In the genomic region with DNA sequence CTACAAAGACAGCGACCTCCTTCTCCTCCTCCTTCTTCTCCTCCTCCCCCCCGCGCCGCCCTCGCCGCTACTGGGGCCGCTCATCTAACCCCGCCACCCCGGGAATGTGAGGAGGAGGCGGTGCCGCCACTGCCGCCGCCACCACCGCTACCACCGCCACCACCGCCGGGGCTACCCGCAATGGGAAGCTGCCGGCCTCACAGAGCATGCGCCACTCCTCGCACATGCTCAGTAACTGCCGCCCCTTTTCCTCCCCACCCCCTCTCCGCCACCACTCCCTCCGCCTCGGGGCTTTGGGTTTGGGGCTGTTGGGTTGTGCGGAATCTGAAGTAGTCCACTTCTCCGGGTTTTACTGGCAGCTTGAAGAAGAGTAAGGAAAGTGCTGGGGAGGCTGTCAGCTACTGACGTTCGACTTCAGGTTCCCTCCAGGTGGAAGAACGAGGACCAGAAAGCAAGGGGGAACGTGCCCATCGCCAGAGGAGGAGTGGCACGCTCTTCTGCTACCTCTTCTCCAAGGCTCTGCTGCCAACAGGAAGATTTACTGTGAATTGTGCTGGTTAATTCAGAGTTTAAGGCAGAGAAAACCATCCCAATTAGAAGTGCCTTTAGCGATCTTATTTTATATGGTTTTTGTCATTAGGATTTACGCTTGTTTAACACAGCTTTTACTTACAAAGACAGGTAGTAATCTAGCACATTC, we compare ENCODE assay signal across 8 cellular contexts. TPM values are rescaled to one million over a fixed set of nuclear protein-coding genes. Genes with fewer than 3 reads are reported as not detected.
DNase-seq lines count a peak whose midpoint lies in the region; ATAC-seq and TF ChIP-seq lines count a peak whose summit lies in the region.

A gene with protein sequence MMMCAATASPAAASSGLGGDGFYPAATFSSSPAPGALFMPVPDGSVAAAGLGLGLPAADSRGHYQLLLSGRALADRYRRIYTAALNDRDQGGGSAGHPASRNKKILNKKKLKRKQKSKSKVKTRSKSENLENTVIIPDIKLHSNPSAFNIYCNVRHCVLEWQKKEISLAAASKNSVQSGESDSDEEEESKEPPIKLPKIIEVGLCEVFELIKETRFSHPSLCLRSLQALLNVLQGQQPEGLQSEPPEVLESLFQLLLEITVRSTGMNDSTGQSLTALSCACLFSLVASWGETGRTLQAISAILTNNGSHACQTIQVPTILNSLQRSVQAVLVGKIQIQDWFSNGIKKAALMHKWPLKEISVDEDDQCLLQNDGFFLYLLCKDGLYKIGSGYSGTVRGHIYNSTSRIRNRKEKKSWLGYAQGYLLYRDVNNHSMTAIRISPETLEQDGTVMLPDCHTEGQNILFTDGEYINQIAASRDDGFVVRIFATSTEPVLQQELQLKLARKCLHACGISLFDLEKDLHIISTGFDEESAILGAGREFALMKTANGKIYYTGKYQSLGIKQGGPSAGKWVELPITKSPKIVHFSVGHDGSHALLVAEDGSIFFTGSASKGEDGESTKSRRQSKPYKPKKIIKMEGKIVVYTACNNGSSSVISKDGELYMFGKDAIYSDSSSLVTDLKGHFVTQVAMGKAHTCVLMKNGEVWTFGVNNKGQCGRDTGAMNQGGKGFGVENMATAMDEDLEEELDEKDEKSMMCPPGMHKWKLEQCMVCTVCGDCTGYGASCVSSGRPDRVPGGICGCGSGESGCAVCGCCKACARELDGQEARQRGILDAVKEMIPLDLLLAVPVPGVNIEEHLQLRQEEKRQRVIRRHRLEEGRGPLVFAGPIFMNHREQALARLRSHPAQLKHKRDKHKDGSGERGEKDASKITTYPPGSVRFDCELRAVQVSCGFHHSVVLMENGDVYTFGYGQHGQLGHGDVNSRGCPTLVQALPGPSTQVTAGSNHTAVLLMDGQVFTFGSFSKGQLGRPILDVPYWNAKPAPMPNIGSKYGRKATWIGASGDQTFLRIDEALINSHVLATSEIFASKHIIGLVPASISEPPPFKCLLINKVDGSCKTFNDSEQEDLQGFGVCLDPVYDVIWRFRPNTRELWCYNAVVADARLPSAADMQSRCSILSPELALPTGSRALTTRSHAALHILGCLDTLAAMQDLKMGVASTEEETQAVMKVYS (N-terminal part only) (minus strand): TSS at position 190 of the 700 bp plus-strand sequence. CDS start 319 bp downstream, outside the sequence.

- TF ChIP-seq POLR2A in GM10847 (IDR thresholded peaks at IDR 0.05; ENCODE audit: extremely low read depth, insufficient read length) (peak; percentile 84), ovary (IDR thresholded peaks at IDR 0.05) (peak; percentile 92)

- no peaks in the 10 kb centered on the region for H3K9me3 ChIP-seq in ovary
- H3K9me3 ChIP-seq in tibial artery = no peaks in the 10 kb centered on the region

- 0 to 1% (median 1%) methylated on average over 33 to 35 of the region's 35 CpGs for WGBS in ovary, 3 donors

- H3K4me1 ChIP-seq in ovary (ENCODE audit: insufficient read depth) (peaks cover 10% of the 10 kb centered on the region), tibial artery (peaks cover 0 to 54% (median 22%) of the 10 kb centered on the region in 4 donors)

- H3K4me3 ChIP-seq in ovary (peak within 1 kb of the TSS; percentile 97), tibial artery (peak within 1 kb of the TSS; percentile 70 to 93)

- DNase-seq in NCI-H1417 (lab: John Stamatoyannopoulos, UW) (peak; percentile 99 to 100 (median 100)), SW 1271 (lab: John Stamatoyannopoulos, UW) (peak; percentile 89 to 93), Right ventricle myocardium inferior (ENCODE audit: missing footprints) (peak; percentile 97), ovary (peak; percentile 97 to 98 (median 97)), tibial artery (peak; percentile 97 to 99)
- DNase-seq in activated naive CD8-positive, alpha-beta T cell treated with anti-CD3 and anti-CD28 coated beads, Interleukin-2, amount 50 U/mL, for 16 hours (ENCODE audit: low read depth, low spot score) = peak; percentile 95

- peak; percentile 58 for ATAC-seq in HG02759 (IDR thresholded peaks at IDR 0.05; ENCODE audit: unreplicated experiment)
- peak; percentile 97 for ATAC-seq in Right ventricle myocardium inferior

- H3K27me3 ChIP-seq in ovary (no peaks in the 10 kb centered on the region), tibial artery (no peaks in the 10 kb centered on the region)

- no peaks in the 10 kb centered on the region for H3K36me3 ChIP-seq in ovary
- H3K36me3 ChIP-seq in tibial artery = no peaks in the 10 kb centered on the region

- intact Hi-C loops in Right ventricle myocardium inferior (cut with DNase I) = loop anchor here (5.0 to 10.0 kb wide), 4 partner anchors 45 to 368 kb away; a partner anchor contains a TSS
- intact Hi-C loops in ovary (cut with DNase I) = loop anchor here in 1 of 4 donors (10.0 kb wide), 1 partner anchor 302 kb away; a partner anchor contains a TSS
- intact Hi-C loops in tibial artery (cut with DNase I; ENCODE audit: low total_unique reads) = loop anchor here (2.0 to 10.0 kb wide), 3 partner anchors 60 to 368 kb away; a partner anchor contains a TSS

- no peak for TF ChIP-seq EP300 in ovary (IDR thresholded peaks at IDR 0.05)

- H3K27ac ChIP-seq in ovary = peak within 1 kb of the TSS; percentile 71 to 73
- peak within 1 kb of the TSS; percentile 85 to 91 for H3K27ac ChIP-seq in tibial artery

- TF ChIP-seq CTCF in ovary (IDR thresholded peaks at IDR 0.05) = no peak
- no peak for TF ChIP-seq CTCF in tibial artery (IDR thresholded peaks at IDR 0.05)

RNA-seq across cellular contexts. Expression of the gene that starts here (rescaled TPM):
- total RNA-seq in Right ventricle myocardium inferior (40.7 TPM), ovary (100 to 1,000 TPM in 5 of 7 donors, 10 to 100 TPM in 2; 83.0 to 145 (median 102) TPM)
- polyA plus RNA-seq in ovary = 10 to 100 TPM; 45.6 to 61.3 TPM

Comparison
In these comparisons a context has a peak if more than half of its experiments do, and no peak if none do; other contexts are left out.
1. Peak in every context shown above with its lines: DNase-seq, ATAC-seq, H3K4me3 ChIP-seq and H3K27ac ChIP-seq.